ENCODE assay signal across 1 cellular context in genomic region chr2:44167908-44168683, GRCh38.
TF ChIP-seq lines count a peak whose summit lies in the region.

No MANE protein-coding gene starts in this region.

TF ChIP-seq in K562, 482 proteins besides CTCF, POLR2A, EP300 and RAD21 (continued from another document):
- TF ChIP-seq PKNOX1 (IDR thresholded peaks at IDR 0.05) (peak; percentile 100), CREM (IDR thresholded peaks at IDR 0.05; ENCODE audit: low read depth) (peak; percentile 64), CGGBP1 (CRISPR knock-in tag; IDR thresholded peaks at IDR 0.05) (0 out of 2 replicates have a peak, but pooled peaks have one; percentile 47), NR2C2 (CRISPR knock-in tag; IDR thresholded peaks at IDR 0.05) (no peak), NR2C2 (tag; IDR thresholded peaks at IDR 0.05) (peak; percentile 97), FOSL1 (tag; conservative IDR thresholded peaks at IDR 0.05) (no peak; the same call in none of the 2 replicates), ZBTB5 (IDR thresholded peaks at IDR 0.05) (peak; percentile 91), NEUROD1 (IDR thresholded peaks at IDR 0.05; ENCODE audit: borderline replicate concordance, low read depth, low read length, partially characterized antibody) (peak; percentile 87), MED1 (CRISPR knock-in tag; IDR thresholded peaks at IDR 0.05; ENCODE audit: borderline replicate concordance) (no peak), ADNP (tag; IDR thresholded peaks at IDR 0.05) (no peak), SAFB (IDR thresholded peaks at IDR 0.05; ENCODE audit: borderline replicate concordance, low read depth, low read length) (peak; percentile 83; the same call in 1 of the 2 replicates), GMEB1 (CRISPR knock-in tag; IDR thresholded peaks at IDR 0.05) (no peak; the same call in 1 of the 2 replicates), ZNF766 (CRISPR knock-in tag; conservative IDR thresholded peaks at IDR 0.05) (no peak), RBFOX2 (IDR thresholded peaks at IDR 0.05; ENCODE audit: low read depth, low read length) (peak; percentile 80), MTA3 (IDR thresholded peaks at IDR 0.05; ENCODE audit: borderline replicate concordance) (peak; percentile 69; the same call in 1 of the 2 replicates), MTA1 (IDR thresholded peaks at IDR 0.05; ENCODE audit: borderline replicate concordance) (peak; percentile 93), DLX4 (CRISPR knock-in tag; IDR thresholded peaks at IDR 0.05) (no peak), BHLHE40 (IDR thresholded peaks at IDR 0.05; ENCODE audit: low read length) (peak; percentile 54; the same call in 1 of the 2 replicates), SUPT5H (IDR thresholded peaks at IDR 0.05) (peak; percentile 53), LEF1 (IDR thresholded peaks at IDR 0.05) (0 out of 2 replicates have a peak, but pooled peaks have one; percentile 34), MNT (conservative IDR thresholded peaks at IDR 0.05) (peak; percentile 40 to 78; a peak in 3 of 4 replicates), GABPB2 (CRISPR knock-in tag; conservative IDR thresholded peaks at IDR 0.05) (no peak), POLR3G (IDR thresholded peaks at IDR 0.05; ENCODE audit: extremely low read depth, insufficient read length, insufficient replicate concordance) (no peak), MEF2D (tag; conservative IDR thresholded peaks at IDR 0.05; ENCODE audit: low read depth) (0 out of 2 replicates have a peak, but pooled peaks have one; percentile 6), ZMIZ1 (IDR thresholded peaks at IDR 0.05; ENCODE audit: low read depth in 2 of 2, low read length in 2 of 2) (0 out of 4 replicates have a peak, but pooled peaks of 1 of the 2 experiments have one; percentile 26), MTF1 (CRISPR knock-in tag; IDR thresholded peaks at IDR 0.05; ENCODE audit: borderline replicate concordance) (no peak), FUS (optimal IDR thresholded peaks at IDR 0.05; ENCODE audit: low read depth, low read length) (no peak), HDAC1 (IDR thresholded peaks at IDR 0.05) (peak in 1 of 2 experiments; percentile 75; a peak in 2 of 4 replicates), RFX5 (IDR thresholded peaks at IDR 0.05; ENCODE audit: low read depth, low read length) (peak; percentile 38; the same call in 1 of the 2 replicates), TEAD1 (CRISPR knock-in tag; IDR thresholded peaks at IDR 0.05) (peak in 1 of 2 experiments; percentile 90; a peak in 1 of 4 replicates)
- TF ChIP-seq, protein P1, sequence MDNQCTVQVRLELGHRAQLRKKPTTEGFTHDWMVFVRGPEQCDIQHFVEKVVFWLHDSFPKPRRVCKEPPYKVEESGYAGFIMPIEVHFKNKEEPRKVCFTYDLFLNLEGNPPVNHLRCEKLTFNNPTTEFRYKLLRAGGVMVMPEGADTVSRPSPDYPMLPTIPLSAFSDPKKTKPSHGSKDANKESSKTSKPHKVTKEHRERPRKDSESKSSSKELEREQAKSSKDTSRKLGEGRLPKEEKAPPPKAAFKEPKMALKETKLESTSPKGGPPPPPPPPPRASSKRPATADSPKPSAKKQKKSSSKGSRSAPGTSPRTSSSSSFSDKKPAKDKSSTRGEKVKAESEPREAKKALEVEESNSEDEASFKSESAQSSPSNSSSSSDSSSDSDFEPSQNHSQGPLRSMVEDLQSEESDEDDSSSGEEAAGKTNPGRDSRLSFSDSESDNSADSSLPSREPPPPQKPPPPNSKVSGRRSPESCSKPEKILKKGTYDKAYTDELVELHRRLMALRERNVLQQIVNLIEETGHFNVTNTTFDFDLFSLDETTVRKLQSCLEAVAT (IDR thresholded peaks at IDR 0.05): peak; percentile 39 to 79; a peak in 1 of 4 replicates
